In the genomic region with DNA sequence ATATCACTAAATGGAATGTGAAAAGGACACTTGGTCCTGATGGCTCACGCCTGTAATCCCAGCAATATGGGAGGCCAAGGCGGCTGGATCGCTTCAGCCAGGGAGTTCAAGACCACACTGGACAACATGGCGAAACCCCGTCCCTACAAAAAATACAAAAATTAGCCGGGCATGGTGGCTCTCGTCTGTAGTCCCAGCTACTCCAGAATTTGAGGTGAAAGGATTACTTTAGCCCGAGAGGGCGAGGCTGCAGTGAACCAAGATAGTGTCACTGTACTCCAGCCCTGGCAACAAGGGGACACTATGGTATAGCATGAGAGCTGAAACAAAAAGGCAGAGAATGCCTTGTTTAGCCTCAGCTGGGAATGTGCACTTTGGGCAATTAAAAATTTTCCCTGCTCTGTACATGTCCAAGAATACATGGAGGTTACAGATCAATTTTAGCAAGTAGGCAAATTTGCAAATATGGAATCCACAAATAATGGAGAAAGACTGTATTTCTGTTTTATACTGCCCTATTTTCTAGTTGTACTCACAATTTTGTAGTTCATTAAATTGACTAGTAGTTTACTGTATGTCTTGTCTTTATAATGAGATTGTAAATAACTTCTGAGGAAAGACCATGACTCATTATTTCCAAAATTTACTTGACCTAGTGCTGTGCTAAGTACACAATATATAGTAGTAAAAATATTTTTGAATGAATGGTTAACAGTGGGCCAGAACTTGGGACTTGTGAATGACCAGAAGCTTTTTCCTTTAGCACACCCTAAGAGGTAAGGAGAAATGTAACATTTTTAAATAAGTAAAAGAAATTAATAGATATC, we compare ENCODE assay signal across 1 cellular context.
TF ChIP-seq lines count a peak whose summit lies in the region.

No MANE protein-coding gene starts in this region.

TF ChIP-seq in K562, 482 proteins besides CTCF, POLR2A, EP300 and RAD21 (continued from another document and continues in another):
- TF ChIP-seq, protein P1, sequence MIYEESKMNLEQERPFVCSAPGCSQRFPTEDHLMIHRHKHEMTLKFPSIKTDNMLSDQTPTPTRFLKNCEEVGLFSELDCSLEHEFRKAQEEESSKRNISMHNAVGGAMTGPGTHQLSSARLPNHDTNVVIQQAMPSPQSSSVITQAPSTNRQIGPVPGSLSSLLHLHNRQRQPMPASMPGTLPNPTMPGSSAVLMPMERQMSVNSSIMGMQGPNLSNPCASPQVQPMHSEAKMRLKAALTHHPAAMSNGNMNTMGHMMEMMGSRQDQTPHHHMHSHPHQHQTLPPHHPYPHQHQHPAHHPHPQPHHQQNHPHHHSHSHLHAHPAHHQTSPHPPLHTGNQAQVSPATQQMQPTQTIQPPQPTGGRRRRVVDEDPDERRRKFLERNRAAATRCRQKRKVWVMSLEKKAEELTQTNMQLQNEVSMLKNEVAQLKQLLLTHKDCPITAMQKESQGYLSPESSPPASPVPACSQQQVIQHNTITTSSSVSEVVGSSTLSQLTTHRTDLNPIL (CRISPR knock-in tag; IDR thresholded peaks at IDR 0.05): no peak
- TF ChIP-seq RBM17 (IDR thresholded peaks at IDR 0.05; ENCODE audit: borderline replicate concordance, low read depth, low read length) (no peak), MCM5 (IDR thresholded peaks at IDR 0.05; ENCODE audit: low read depth) (no peak), FIP1L1 (IDR thresholded peaks at IDR 0.05; ENCODE audit: low read depth, low read length, poor library complexity, severe bottlenecking) (no peak), CAMTA2 (CRISPR knock-in tag; conservative IDR thresholded peaks at IDR 0.05) (no peak), ZNF830 (CRISPR knock-in tag; IDR thresholded peaks at IDR 0.05) (0 out of 2 replicates have a peak, but pooled peaks have one; percentile 25), SREBF1 (IDR thresholded peaks at IDR 0.05; ENCODE audit: borderline replicate concordance, low read depth, low read length) (no peak), HNRNPLL (IDR thresholded peaks at IDR 0.05; ENCODE audit: low read depth, low read length, poor library complexity, severe bottlenecking) (no peak), PHTF2 (CRISPR knock-in tag; IDR thresholded peaks at IDR 0.05) (no peak), ARID2 (IDR thresholded peaks at IDR 0.05) (no peak), WHSC1 (IDR thresholded peaks at IDR 0.05; ENCODE audit: low read length) (no peak), ZNF431 (CRISPR knock-in tag; IDR thresholded peaks at IDR 0.05) (no peak), E2F3 (CRISPR knock-in tag; IDR thresholded peaks at IDR 0.05) (no peak), DNMT1 (IDR thresholded peaks at IDR 0.05) (no peak), TARDBP (IDR thresholded peaks at IDR 0.05) (no peak), MAZ (CRISPR knock-in tag; conservative IDR thresholded peaks at IDR 0.05 in 1 of 2, IDR thresholded peaks at IDR 0.05 in 1 of 2) (0 out of 4 replicates have a peak, but pooled peaks of 1 of the 2 experiments have one; percentile 27), ZFP1 (CRISPR knock-in tag; IDR thresholded peaks at IDR 0.05) (no peak), ZEB2 (IDR thresholded peaks at IDR 0.05) (no peak), SRSF1 (IDR thresholded peaks at IDR 0.05; ENCODE audit: low read depth, low read length) (no peak), TEAD2 (tag; IDR thresholded peaks at IDR 0.05) (no peak), MAFK (IDR thresholded peaks at IDR 0.05; ENCODE audit: low read length) (0 out of 2 replicates have a peak, but pooled peaks have one; percentile 19), KAT2B (IDR thresholded peaks at IDR 0.05; ENCODE audit: low read depth, low read length) (no peak), ASH1L (IDR thresholded peaks at IDR 0.05; ENCODE audit: borderline replicate concordance, low read depth, partially characterized antibody) (no peak), PML (IDR thresholded peaks at IDR 0.05; ENCODE audit: low read length) (no peak), TSC22D4 (tag; IDR thresholded peaks at IDR 0.05) (no peak)
- TF ChIP-seq, protein P2, sequence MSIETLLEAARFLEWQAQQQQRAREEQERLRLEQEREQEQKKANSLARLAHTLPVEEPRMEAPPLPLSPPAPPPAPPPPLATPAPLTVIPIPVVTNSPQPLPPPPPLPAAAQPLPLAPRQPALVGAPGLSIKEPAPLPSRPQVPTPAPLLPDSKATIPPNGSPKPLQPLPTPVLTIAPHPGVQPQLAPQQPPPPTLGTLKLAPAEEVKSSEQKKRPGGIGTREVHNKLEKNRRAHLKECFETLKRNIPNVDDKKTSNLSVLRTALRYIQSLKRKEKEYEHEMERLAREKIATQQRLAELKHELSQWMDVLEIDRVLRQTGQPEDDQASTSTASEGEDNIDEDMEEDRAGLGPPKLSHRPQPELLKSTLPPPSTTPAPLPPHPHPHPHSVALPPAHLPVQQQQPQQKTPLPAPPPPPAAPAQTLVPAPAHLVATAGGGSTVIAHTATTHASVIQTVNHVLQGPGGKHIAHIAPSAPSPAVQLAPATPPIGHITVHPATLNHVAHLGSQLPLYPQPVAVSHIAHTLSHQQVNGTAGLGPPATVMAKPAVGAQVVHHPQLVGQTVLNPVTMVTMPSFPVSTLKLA (conservative IDR thresholded peaks at IDR 0.05): no peak; a peak in 1 of 4 replicates
- TF ChIP-seq, protein P3, sequence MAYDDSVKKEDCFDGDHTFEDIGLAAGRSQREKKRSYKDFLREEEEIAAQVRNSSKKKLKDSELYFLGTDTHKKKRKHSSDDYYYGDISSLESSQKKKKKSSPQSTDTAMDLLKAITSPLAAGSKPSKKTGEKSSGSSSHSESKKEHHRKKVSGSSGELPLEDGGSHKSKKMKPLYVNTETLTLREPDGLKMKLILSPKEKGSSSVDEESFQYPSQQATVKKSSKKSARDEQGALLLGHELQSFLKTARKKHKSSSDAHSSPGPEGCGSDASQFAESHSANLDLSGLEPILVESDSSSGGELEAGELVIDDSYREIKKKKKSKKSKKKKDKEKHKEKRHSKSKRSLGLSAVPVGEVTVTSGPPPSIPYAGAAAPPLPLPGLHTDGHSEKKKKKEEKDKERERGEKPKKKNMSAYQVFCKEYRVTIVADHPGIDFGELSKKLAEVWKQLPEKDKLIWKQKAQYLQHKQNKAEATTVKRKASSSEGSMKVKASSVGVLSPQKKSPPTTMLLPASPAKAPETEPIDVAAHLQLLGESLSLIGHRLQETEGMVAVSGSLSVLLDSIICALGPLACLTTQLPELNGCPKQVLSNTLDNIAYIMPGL (CRISPR knock-in tag; IDR thresholded peaks at IDR 0.05): no peak
- TF ChIP-seq, protein P4, sequence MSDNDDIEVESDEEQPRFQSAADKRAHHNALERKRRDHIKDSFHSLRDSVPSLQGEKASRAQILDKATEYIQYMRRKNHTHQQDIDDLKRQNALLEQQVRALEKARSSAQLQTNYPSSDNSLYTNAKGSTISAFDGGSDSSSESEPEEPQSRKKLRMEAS (CRISPR knock-in tag; IDR thresholded peaks at IDR 0.05): no peak
- TF ChIP-seq, protein P5, sequence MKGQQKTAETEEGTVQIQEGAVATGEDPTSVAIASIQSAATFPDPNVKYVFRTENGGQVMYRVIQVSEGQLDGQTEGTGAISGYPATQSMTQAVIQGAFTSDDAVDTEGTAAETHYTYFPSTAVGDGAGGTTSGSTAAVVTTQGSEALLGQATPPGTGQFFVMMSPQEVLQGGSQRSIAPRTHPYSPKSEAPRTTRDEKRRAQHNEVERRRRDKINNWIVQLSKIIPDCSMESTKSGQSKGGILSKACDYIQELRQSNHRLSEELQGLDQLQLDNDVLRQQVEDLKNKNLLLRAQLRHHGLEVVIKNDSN (CRISPR knock-in tag; IDR thresholded peaks at IDR 0.05): no peak
- TF ChIP-seq, protein P6, sequence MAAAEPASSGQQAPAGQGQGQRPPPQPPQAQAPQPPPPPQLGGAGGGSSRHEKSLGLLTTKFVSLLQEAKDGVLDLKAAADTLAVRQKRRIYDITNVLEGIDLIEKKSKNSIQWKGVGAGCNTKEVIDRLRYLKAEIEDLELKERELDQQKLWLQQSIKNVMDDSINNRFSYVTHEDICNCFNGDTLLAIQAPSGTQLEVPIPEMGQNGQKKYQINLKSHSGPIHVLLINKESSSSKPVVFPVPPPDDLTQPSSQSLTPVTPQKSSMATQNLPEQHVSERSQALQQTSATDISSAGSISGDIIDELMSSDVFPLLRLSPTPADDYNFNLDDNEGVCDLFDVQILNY (CRISPR knock-in tag; IDR thresholded peaks at IDR 0.05): no peak
- TF ChIP-seq, protein P7, sequence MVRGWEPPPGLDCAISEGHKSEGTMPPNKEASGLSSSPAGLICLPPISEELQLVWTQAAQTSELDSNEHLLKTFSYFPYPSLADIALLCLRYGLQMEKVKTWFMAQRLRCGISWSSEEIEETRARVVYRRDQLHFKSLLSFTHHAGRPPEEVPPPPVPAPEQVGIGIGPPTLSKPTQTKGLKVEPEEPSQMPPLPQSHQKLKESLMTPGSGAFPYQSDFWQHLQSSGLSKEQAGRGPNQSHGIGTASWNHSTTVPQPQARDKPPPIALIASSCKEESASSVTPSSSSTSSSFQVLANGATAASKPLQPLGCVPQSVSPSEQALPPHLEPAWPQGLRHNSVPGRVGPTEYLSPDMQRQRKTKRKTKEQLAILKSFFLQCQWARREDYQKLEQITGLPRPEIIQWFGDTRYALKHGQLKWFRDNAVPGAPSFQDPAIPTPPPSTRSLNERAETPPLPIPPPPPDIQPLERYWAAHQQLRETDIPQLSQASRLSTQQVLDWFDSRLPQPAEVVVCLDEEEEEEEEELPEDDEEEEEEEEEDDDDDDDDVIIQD (CRISPR knock-in tag; IDR thresholded peaks at IDR 0.05): no peak
- TF ChIP-seq, protein P8, sequence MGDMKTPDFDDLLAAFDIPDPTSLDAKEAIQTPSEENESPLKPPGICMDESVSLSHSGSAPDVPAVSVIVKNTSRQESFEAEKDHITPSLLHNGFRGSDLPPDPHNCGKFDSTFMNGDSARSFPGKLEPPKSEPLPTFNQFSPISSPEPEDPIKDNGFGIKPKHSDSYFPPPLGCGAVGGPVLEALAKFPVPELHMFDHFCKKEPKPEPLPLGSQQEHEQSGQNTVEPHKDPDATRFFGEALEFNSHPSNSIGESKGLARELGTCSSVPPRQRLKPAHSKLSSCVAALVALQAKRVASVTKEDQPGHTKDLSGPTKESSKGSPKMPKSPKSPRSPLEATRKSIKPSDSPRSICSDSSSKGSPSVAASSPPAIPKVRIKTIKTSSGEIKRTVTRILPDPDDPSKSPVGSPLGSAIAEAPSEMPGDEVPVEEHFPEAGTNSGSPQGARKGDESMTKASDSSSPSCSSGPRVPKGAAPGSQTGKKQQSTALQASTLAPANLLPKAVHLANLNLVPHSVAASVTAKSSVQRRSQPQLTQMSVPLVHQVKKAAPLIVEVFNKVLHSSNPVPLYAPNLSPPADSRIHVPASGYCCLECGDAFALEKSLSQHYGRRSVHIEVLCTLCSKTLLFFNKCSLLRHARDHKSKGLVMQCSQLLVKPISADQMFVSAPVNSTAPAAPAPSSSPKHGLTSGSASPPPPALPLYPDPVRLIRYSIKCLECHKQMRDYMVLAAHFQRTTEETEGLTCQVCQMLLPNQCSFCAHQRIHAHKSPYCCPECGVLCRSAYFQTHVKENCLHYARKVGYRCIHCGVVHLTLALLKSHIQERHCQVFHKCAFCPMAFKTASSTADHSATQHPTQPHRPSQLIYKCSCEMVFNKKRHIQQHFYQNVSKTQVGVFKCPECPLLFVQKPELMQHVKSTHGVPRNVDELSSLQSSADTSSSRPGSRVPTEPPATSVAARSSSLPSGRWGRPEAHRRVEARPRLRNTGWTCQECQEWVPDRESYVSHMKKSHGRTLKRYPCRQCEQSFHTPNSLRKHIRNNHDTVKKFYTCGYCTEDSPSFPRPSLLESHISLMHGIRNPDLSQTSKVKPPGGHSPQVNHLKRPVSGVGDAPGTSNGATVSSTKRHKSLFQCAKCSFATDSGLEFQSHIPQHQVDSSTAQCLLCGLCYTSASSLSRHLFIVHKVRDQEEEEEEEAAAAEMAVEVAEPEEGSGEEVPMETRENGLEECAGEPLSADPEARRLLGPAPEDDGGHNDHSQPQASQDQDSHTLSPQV (IDR thresholded peaks at IDR 0.05): peak; percentile 58
- TF ChIP-seq, protein P9, sequence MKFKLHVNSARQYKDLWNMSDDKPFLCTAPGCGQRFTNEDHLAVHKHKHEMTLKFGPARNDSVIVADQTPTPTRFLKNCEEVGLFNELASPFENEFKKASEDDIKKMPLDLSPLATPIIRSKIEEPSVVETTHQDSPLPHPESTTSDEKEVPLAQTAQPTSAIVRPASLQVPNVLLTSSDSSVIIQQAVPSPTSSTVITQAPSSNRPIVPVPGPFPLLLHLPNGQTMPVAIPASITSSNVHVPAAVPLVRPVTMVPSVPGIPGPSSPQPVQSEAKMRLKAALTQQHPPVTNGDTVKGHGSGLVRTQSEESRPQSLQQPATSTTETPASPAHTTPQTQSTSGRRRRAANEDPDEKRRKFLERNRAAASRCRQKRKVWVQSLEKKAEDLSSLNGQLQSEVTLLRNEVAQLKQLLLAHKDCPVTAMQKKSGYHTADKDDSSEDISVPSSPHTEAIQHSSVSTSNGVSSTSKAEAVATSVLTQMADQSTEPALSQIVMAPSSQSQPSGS (CRISPR knock-in tag; IDR thresholded peaks at IDR 0.05): no peak
- TF ChIP-seq, protein P10, sequence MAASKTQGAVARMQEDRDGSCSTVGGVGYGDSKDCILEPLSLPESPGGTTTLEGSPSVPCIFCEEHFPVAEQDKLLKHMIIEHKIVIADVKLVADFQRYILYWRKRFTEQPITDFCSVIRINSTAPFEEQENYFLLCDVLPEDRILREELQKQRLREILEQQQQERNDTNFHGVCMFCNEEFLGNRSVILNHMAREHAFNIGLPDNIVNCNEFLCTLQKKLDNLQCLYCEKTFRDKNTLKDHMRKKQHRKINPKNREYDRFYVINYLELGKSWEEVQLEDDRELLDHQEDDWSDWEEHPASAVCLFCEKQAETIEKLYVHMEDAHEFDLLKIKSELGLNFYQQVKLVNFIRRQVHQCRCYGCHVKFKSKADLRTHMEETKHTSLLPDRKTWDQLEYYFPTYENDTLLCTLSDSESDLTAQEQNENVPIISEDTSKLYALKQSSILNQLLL (CRISPR knock-in tag; IDR thresholded peaks at IDR 0.05; ENCODE audit: borderline replicate concordance): no peak
- TF ChIP-seq, protein P11, sequence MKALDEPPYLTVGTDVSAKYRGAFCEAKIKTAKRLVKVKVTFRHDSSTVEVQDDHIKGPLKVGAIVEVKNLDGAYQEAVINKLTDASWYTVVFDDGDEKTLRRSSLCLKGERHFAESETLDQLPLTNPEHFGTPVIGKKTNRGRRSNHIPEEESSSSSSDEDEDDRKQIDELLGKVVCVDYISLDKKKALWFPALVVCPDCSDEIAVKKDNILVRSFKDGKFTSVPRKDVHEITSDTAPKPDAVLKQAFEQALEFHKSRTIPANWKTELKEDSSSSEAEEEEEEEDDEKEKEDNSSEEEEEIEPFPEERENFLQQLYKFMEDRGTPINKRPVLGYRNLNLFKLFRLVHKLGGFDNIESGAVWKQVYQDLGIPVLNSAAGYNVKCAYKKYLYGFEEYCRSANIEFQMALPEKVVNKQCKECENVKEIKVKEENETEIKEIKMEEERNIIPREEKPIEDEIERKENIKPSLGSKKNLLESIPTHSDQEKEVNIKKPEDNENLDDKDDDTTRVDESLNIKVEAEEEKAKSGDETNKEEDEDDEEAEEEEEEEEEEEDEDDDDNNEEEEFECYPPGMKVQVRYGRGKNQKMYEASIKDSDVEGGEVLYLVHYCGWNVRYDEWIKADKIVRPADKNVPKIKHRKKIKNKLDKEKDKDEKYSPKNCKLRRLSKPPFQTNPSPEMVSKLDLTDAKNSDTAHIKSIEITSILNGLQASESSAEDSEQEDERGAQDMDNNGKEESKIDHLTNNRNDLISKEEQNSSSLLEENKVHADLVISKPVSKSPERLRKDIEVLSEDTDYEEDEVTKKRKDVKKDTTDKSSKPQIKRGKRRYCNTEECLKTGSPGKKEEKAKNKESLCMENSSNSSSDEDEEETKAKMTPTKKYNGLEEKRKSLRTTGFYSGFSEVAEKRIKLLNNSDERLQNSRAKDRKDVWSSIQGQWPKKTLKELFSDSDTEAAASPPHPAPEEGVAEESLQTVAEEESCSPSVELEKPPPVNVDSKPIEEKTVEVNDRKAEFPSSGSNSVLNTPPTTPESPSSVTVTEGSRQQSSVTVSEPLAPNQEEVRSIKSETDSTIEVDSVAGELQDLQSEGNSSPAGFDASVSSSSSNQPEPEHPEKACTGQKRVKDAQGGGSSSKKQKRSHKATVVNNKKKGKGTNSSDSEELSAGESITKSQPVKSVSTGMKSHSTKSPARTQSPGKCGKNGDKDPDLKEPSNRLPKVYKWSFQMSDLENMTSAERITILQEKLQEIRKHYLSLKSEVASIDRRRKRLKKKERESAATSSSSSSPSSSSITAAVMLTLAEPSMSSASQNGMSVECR (CRISPR knock-in tag; IDR thresholded peaks at IDR 0.05): no peak
